ENCODE assay signal across 13 cellular contexts in genomic region chr11:68749061-68749491, GRCh38. TPM values are rescaled to one million over a fixed set of nuclear protein-coding genes. Genes with fewer than 3 reads are reported as not detected.
DNase-seq lines count a peak whose midpoint lies in the region; ATAC-seq and TF ChIP-seq lines count a peak whose summit lies in the region.
"Had no signal": no experiment of that assay in that cellular context is flagged by ENCODE, and none has a peak within 500 bp of the region (broad histone marks: within the 10 kb centered on the region; RNA-seq: fewer than 3 reads in every experiment).

No MANE protein-coding gene starts in this region.

- H3K4me3 ChIP-seq in CD8-positive, alpha-beta T cell (ENCODE audit: low read depth, low read length): no peak overlapping the region
- peak overlapping the region; percentile 53 for H3K4me3 ChIP-seq in HUES6 (ENCODE audit: low read depth, low read length)
- no peak overlapping the region for H3K4me3 ChIP-seq in naive thymus-derived CD4-positive, alpha-beta T cell (ENCODE audit: low read length)
- no peak overlapping the region for H3K4me3 ChIP-seq in esophagus muscularis mucosa
- H3K4me3 ChIP-seq: skin epidermis had no signal

- intact Hi-C loops in CD8-positive, alpha-beta T cell (cut with DNase I, micrococcal nuclease): no loop called here
- intact Hi-C loops in activated T-helper 2 cell treated with anti-CD3 and anti-CD28 coated beads, Interferon-gamma antibody, Interleukin-2, Interleukin-4, amounts not matched to agents 10 μg/mL and 5 μg/mL and 100 μg/mL, durations not matched to agents 14 hours and 24 hours and 36 hours (cut with micrococcal nuclease): no loop called here
- intact Hi-C loops in naive thymus-derived CD4-positive, alpha-beta T cell (cut with micrococcal nuclease): no loop called here
- intact Hi-C loops in esophagus muscularis mucosa (cut with DNase I): no loop called here
- intact Hi-C loops in posterior vena cava (cut with DNase I): no loop called here

- H3K27me3 Mint-ChIP-seq in CD8-positive, alpha-beta T cell (ENCODE audit: low read depth): no peaks in the 10 kb centered on the region
- no peaks in the 10 kb centered on the region for H3K27me3 Mint-ChIP-seq in activated T-helper 2 cell treated with anti-CD3 and anti-CD28 coated beads, Interferon-gamma antibody, Interleukin-2, Interleukin-4, amounts not matched to agents 10 μg/mL and 5 μg/mL and 100 μg/mL, durations not matched to agents 14 hours and 24 hours and 36 hours (ENCODE audit: low read depth)
- peaks cover 0 to 7% (median 0%) of the 10 kb centered on the region in 5 donors for H3K27me3 Mint-ChIP-seq in naive thymus-derived CD4-positive, alpha-beta T cell

- H3K9ac ChIP-seq in HUES6 (ENCODE audit: low read length): peak overlapping the region; percentile 82

- peaks cover 7% of the 10 kb centered on the region for H3K4me1 ChIP-seq in CD8-positive, alpha-beta T cell (ENCODE audit: insufficient read depth, low read length)
- H3K4me1 ChIP-seq in HUES6 (ENCODE audit: control insufficient read depth, insufficient read depth, low read length) (peaks cover 25% of the 10 kb centered on the region), esophagus muscularis mucosa (peaks cover 17 to 28% (median 23%) of the 10 kb centered on the region in 4 donors)
- no peaks in the 10 kb centered on the region for H3K4me1 ChIP-seq in naive thymus-derived CD4-positive, alpha-beta T cell (ENCODE audit: control insufficient read depth in 2 of 2, insufficient read depth in 2 of 2, low read length in 2 of 2)

- ATAC-seq in CD8-positive, alpha-beta T cell: no peak
- no peak for ATAC-seq in naive thymus-derived CD4-positive, alpha-beta T cell
- no peak for ATAC-seq in HG03342 (IDR thresholded peaks at IDR 0.05; ENCODE audit: unreplicated experiment)

- no peaks in the 10 kb centered on the region for H3K36me3 ChIP-seq in CD8-positive, alpha-beta T cell (ENCODE audit: insufficient read depth, low read length)
- H3K36me3 ChIP-seq in HUES6 (ENCODE audit: control insufficient read depth, insufficient read depth, low read length): peaks cover 35% of the 10 kb centered on the region
- peaks cover 0 to 15% (median 0%) of the 10 kb centered on the region in 3 experiments for H3K36me3 ChIP-seq in naive thymus-derived CD4-positive, alpha-beta T cell (ENCODE audit: control insufficient read depth in 2 of 3, insufficient read depth in 3 of 3, low read length in 3 of 3)
- peaks cover 0 to 5% (median 2%) of the 10 kb centered on the region in 4 donors for H3K36me3 ChIP-seq in esophagus muscularis mucosa

- no peak for TF ChIP-seq CTCF in CD8-positive, alpha-beta T cell (IDR thresholded peaks at IDR 0.05)
- no peak for TF ChIP-seq CTCF in esophagus muscularis mucosa (IDR thresholded peaks at IDR 0.05)

- H3K27me3 ChIP-seq in CD8-positive, alpha-beta T cell (ENCODE audit: insufficient read depth, low read length): no peaks in the 10 kb centered on the region
- H3K27me3 ChIP-seq in HUES6 (ENCODE audit: control insufficient read depth, insufficient read depth, low read length): no peaks in the 10 kb centered on the region
- H3K27me3 ChIP-seq in naive thymus-derived CD4-positive, alpha-beta T cell (ENCODE audit: control insufficient read depth in 2 of 2, insufficient read depth in 2 of 2, low read length in 2 of 2): no peaks in the 10 kb centered on the region
- no peaks in the 10 kb centered on the region for H3K27me3 ChIP-seq in esophagus muscularis mucosa

- POLR2A ChIA-PET in CD8-positive, alpha-beta T cell (lab: Charles Lee): no interaction called here
- POLR2A ChIA-PET in naive thymus-derived CD4-positive, alpha-beta T cell (lab: Charles Lee): no interaction called here

- CTCF ChIA-PET in CD8-positive, alpha-beta T cell (lab: Charles Lee): interaction anchor here (0.5 to 1.7 kb wide), 3 partner anchors 21 to 165 kb away, joined by 3 to 5 read pairs (median 4); no protein-coding TSS in a partner anchor
- CTCF ChIA-PET in naive thymus-derived CD4-positive, alpha-beta T cell (lab: Charles Lee): interaction anchor here (1.1 kb wide), 1 partner anchor 93 kb away, joined by 4 read pairs; no protein-coding TSS in a partner anchor

- H3K36me3 Mint-ChIP-seq in CD8-positive, alpha-beta T cell: peaks cover 23% of the 10 kb centered on the region
- H3K36me3 Mint-ChIP-seq in activated T-helper 2 cell treated with anti-CD3 and anti-CD28 coated beads, Interferon-gamma antibody, Interleukin-2, Interleukin-4, amounts not matched to agents 10 μg/mL and 5 μg/mL and 100 μg/mL, durations not matched to agents 14 hours and 24 hours and 36 hours (ENCODE audit: low read depth): peaks cover 13% of the 10 kb centered on the region
- H3K36me3 Mint-ChIP-seq in naive thymus-derived CD4-positive, alpha-beta T cell: peaks cover 0 to 11% (median 5%) of the 10 kb centered on the region in 5 donors

- no peak overlapping the region for H3K27ac Mint-ChIP-seq in CD8-positive, alpha-beta T cell
- H3K27ac Mint-ChIP-seq in activated T-helper 2 cell treated with anti-CD3 and anti-CD28 coated beads, Interferon-gamma antibody, Interleukin-2, Interleukin-4, amounts not matched to agents 10 μg/mL and 5 μg/mL and 100 μg/mL, durations not matched to agents 14 hours and 24 hours and 36 hours: peak overlapping the region; percentile 18
- peak overlapping the region in 5 of 9 donors; percentile 20 to 76 (median 66) for H3K27ac Mint-ChIP-seq in naive thymus-derived CD4-positive, alpha-beta T cell

- no peak for TF ChIP-seq POLR2A in esophagus muscularis mucosa (IDR thresholded peaks at IDR 0.05; ENCODE audit: low read depth)

- peak overlapping the region; percentile 63 for H3K4me3 Mint-ChIP-seq in CD8-positive, alpha-beta T cell
- peak overlapping the region; percentile 61 for H3K4me3 Mint-ChIP-seq in activated T-helper 2 cell treated with anti-CD3 and anti-CD28 coated beads, Interferon-gamma antibody, Interleukin-2, Interleukin-4, amounts not matched to agents 10 μg/mL and 5 μg/mL and 100 μg/mL, durations not matched to agents 14 hours and 24 hours and 36 hours (ENCODE audit: low read depth)
- peak overlapping the region in 9 of 10 donors; percentile 51 to 75 (median 66) for H3K4me3 Mint-ChIP-seq in naive thymus-derived CD4-positive, alpha-beta T cell

- H3K4me1 Mint-ChIP-seq in CD8-positive, alpha-beta T cell (ENCODE audit: low read depth): peaks cover 13% of the 10 kb centered on the region
- H3K4me1 Mint-ChIP-seq in activated T-helper 2 cell treated with anti-CD3 and anti-CD28 coated beads, Interferon-gamma antibody, Interleukin-2, Interleukin-4, amounts not matched to agents 10 μg/mL and 5 μg/mL and 100 μg/mL, durations not matched to agents 14 hours and 24 hours and 36 hours (ENCODE audit: low read depth): peaks cover 9% of the 10 kb centered on the region
- peaks cover 7 to 19% (median 13%) of the 10 kb centered on the region in 7 donors for H3K4me1 Mint-ChIP-seq in naive thymus-derived CD4-positive, alpha-beta T cell

- WGBS in esophagus muscularis mucosa: 79% methylated on average over 9 of the region's 9 CpGs

- no peak overlapping the region for H3K27ac ChIP-seq in CD8-positive, alpha-beta T cell (ENCODE audit: low read depth, low read length)
- H3K27ac ChIP-seq in HUES6 (ENCODE audit: low read depth, low read length): peak overlapping the region; percentile 79
- no peak overlapping the region for H3K27ac ChIP-seq in naive thymus-derived CD4-positive, alpha-beta T cell (ENCODE audit: low read depth, low read length)
- peak overlapping the region in 1 of 4 donors; percentile 12 for H3K27ac ChIP-seq in esophagus muscularis mucosa (replicated peaks in 1 of 4)

- DNase-seq in CD8-positive, alpha-beta T cell: no peak
- DNase-seq in activated T-helper 2 cell treated with anti-CD3 and anti-CD28 coated beads, Interferon-gamma antibody, Interleukin-2, Interleukin-4, amounts not matched to agents 10 μg/mL and 5 μg/mL and 100 μg/mL, durations not matched to agents 14 hours and 24 hours and 36 hours (ENCODE audit: low spot score): no peak
- no peak for DNase-seq in naive thymus-derived CD4-positive, alpha-beta T cell
- DNase-seq in esophagus muscularis mucosa (ENCODE audit: extremely low spot score): no peak
- no peak for DNase-seq in posterior vena cava (ENCODE audit: low spot score)
- DNase-seq in OCI-M2 (lab: John Stamatoyannopoulos, UW; ENCODE audit: unreplicated experiment): no peak
- DNase-seq: cerebellar nuclear complex; DMS 273 treated with DMSO at 0.1 percent for 48 hours; NCI-H226; stimulated activated CD8-positive, alpha-beta memory T cell treated with anti-CD3 and anti-CD28 coated beads, Interleukin-4, amount 100 ng/mL, for 48 hours had no signal

- TF ChIP-seq EP300 in esophagus muscularis mucosa (IDR thresholded peaks at IDR 0.05): no peak

- H3K9me3 Mint-ChIP-seq in CD8-positive, alpha-beta T cell: no peaks in the 10 kb centered on the region
- H3K9me3 Mint-ChIP-seq in activated T-helper 2 cell treated with anti-CD3 and anti-CD28 coated beads, Interferon-gamma antibody, Interleukin-2, Interleukin-4, amounts not matched to agents 10 μg/mL and 5 μg/mL and 100 μg/mL, durations not matched to agents 14 hours and 24 hours and 36 hours: no peaks in the 10 kb centered on the region
- no peaks in the 10 kb centered on the region for H3K9me3 Mint-ChIP-seq in naive thymus-derived CD4-positive, alpha-beta T cell

- no peaks in the 10 kb centered on the region for H3K9me3 ChIP-seq in CD8-positive, alpha-beta T cell (ENCODE audit: low read length)
- no peaks in the 10 kb centered on the region for H3K9me3 ChIP-seq in HUES6 (ENCODE audit: control insufficient read depth, insufficient read depth, low read depth, low read length)
- no peaks in the 10 kb centered on the region for H3K9me3 ChIP-seq in naive thymus-derived CD4-positive, alpha-beta T cell (ENCODE audit: control insufficient read depth in 2 of 3, low read length in 3 of 3)
- no peaks in the 10 kb centered on the region for H3K9me3 ChIP-seq in esophagus muscularis mucosa

RNA-seq across cellular contexts. Expression of gene TESMIN, which starts 2.2 kb away (rescaled TPM):
- 1 to 10 TPM; 1.8 to 2.5 TPM for total RNA-seq in CD8-positive, alpha-beta T cell
- 3.8 and 5.5 TPM in 2 replicates for total RNA-seq in activated T-helper 2 cell treated with anti-CD3 and anti-CD28 coated beads, Interferon-gamma antibody, Interleukin-2, Interleukin-4, amounts not matched to agents 10 μg/mL and 5 μg/mL and 100 μg/mL, durations not matched to agents 14 hours and 24 hours and 36 hours
- 1 to 10 TPM; 5.0 to 9.3 (median 6.6) TPM for total RNA-seq in naive thymus-derived CD4-positive, alpha-beta T cell
- 1 to 10 TPM; 5.2 to 6.8 TPM for polyA plus RNA-seq in naive thymus-derived CD4-positive, alpha-beta T cell
- total RNA-seq in esophagus muscularis mucosa (1 to 10 TPM in 2 of 4 donors, under 1 TPM in 2; 0.78 to 2.5 (median 1.4) TPM), posterior vena cava (under 1 TPM; 0.62 to 0.93 TPM)
